9 cellular contexts compared by ENCODE assay signal in genomic region chr2:64937341-64938230, GRCh38. TPM values are rescaled to one million over a fixed set of nuclear protein-coding genes. Genes with fewer than 3 reads are reported as not detected.
A peak's percentile ranks its signal among the peaks of the same experiment; 100 is the strongest.
DNase-seq lines count a peak whose midpoint lies in the region; ATAC-seq and TF ChIP-seq lines count a peak whose summit lies in the region.
"Had no signal": no experiment of that assay in that cellular context is flagged by ENCODE, and none has a peak within 500 bp of the region (broad histone marks: within the 10 kb centered on the region; RNA-seq: fewer than 3 reads in every experiment).

No MANE protein-coding gene starts in this region.

- no peaks in the 10 kb centered on the region for H3K36me3 ChIP-seq in tibial nerve

- H3K9me3 ChIP-seq in tibial nerve, result no peaks in the 10 kb centered on the region

- peak in 1 of 2 donors; percentile 21 for TF ChIP-seq EP300 in tibial nerve (IDR thresholded peaks at IDR 0.05)

- TF ChIP-seq POLR2A in tibial nerve (IDR thresholded peaks at IDR 0.05), result no peak

- DNase-seq in NK-92 treated with Interleukin-12 subunit alpha and Interleukin-12 subunit beta, amount 100 ng/mL, for 24 hours (lab: John Stamatoyannopoulos, UW), result peak; percentile 6
- DNase-seq in NK-92 (lab: John Stamatoyannopoulos, UW; ENCODE audit: unreplicated experiment) (no peak), tibial nerve (ENCODE audit: low spot score in 2 of 2) (no peak), NCI-H1436 treated with DMSO at 0.1 percent for 48 hours (lab: John Stamatoyannopoulos, UW) (no peak), NCI-H526 (lab: John Stamatoyannopoulos, UW) (no peak)
- DNase-seq: 8988T had no signal

- no peaks in the 10 kb centered on the region for H3K27me3 ChIP-seq in tibial nerve

- peak overlapping the region in 3 of 4 donors; percentile 15 to 41 (median 33) for H3K4me3 ChIP-seq in tibial nerve

- ATAC-seq in HG03097 (IDR thresholded peaks at IDR 0.05; ENCODE audit: low FRiP score, unreplicated experiment) (peak; percentile 58), esophagus mucosa (peak; percentile 59), HG03469 (IDR thresholded peaks at IDR 0.05; ENCODE audit: unreplicated experiment) (no peak)

- no peak for TF ChIP-seq CTCF in tibial nerve (IDR thresholded peaks at IDR 0.05)

- 68 to 70% methylated on average over 11 to 12 of the region's 12 CpGs for WGBS in tibial nerve, 2 donors

- H3K27ac ChIP-seq in tibial nerve, result peak overlapping the region in 3 of 4 donors; percentile 29 to 66 (median 61)

- peaks cover 0 to 6% (median 0%) of the 10 kb centered on the region in 4 donors for H3K4me1 ChIP-seq in tibial nerve

RNA-seq across cellular contexts. Expression of gene SLC1A4, which starts 51.6 kb away (rescaled TPM):
- total RNA-seq in esophagus mucosa (12.6 TPM), tibial nerve (10 to 100 TPM in 3 of 4 donors, 1 to 10 TPM in 1; 7.2 to 14.4 (median 12.2) TPM)
